Comparison of ENCODE assay signal across 21 cellular contexts in the genomic region with DNA sequence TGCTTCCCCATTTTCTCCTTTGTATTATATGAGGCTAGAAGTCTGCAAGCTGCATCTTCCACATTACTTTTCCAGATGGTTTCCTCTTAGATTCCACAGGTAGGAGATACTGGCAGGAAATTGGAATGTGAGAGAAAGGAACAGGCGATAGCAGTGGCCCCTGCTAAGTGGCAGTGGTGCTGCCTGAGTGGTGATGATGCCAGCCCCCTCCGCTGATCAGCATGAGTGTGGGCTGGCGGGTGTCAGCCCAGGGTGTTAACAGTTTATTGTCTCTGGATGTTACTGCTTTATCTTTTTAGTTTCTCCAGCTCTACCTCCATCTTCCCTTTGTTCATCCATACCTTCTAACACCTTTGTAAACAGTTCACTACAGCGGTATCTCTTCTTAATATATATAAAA. TPM values are rescaled to one million over a fixed set of nuclear protein-coding genes. Genes with fewer than 3 reads are reported as not detected.
A peak's percentile ranks its signal among the peaks of the same experiment; 100 is the strongest.
DNase-seq lines count a peak whose midpoint lies in the region; ATAC-seq, FAIRE-seq and TF ChIP-seq lines count a peak whose summit lies in the region.
"Had no signal": no experiment of that assay in that cellular context is flagged by ENCODE, and none has a peak within 500 bp of the region (broad histone marks: within the 10 kb centered on the region; RNA-seq: fewer than 3 reads in every experiment).

No MANE protein-coding gene starts in this region.

- H3K14ac ChIP-seq in trophoblast cell (ENCODE audit: low read length), result no peak overlapping the region

- peaks cover 3% of the 10 kb centered on the region for H3K79me1 ChIP-seq in trophoblast cell (ENCODE audit: low read length)

- H3K36me3 ChIP-seq in astrocyte (ENCODE audit: insufficient read depth, low read length), result no peaks in the 10 kb centered on the region
- H3K36me3 ChIP-seq in trophoblast cell (ENCODE audit: control insufficient read depth in 1 of 2, insufficient read depth in 2 of 2, low read length in 2 of 2), result no peaks in the 10 kb centered on the region
- H3K36me3 ChIP-seq: BLaER1 treated with 17β-estradiol and CSF1 and Interleukin-3, amounts not matched to agents 10 nM and 100 nM had no signal

- no peak overlapping the region for H2AK5ac ChIP-seq in trophoblast cell (ENCODE audit: low read length)

- no peak overlapping the region for H3K4ac ChIP-seq in trophoblast cell (ENCODE audit: low read depth, low read length)

- peaks cover 19% of the 10 kb centered on the region for H3K27me3 Mint-ChIP-seq in astrocyte (ENCODE audit: low read depth, unreplicated experiment)

- H3K18ac ChIP-seq in trophoblast cell (ENCODE audit: low read length), result no peak overlapping the region

- no peaks in the 10 kb centered on the region for H4K20me1 ChIP-seq in astrocyte (ENCODE audit: insufficient read depth, low read length)
- H4K20me1 ChIP-seq: BLaER1 treated with 17β-estradiol and CSF1 and Interleukin-3, amounts not matched to agents 10 nM and 100 nM had no signal

- intact Hi-C loops in right cardiac atrium (cut with DNase I) (no loop called here), left ventricle myocardium superior (cut with micrococcal nuclease) (no loop called here)

- no peak overlapping the region for H4K8ac ChIP-seq in trophoblast cell (ENCODE audit: low read depth, low read length)

- no peak overlapping the region for H3K23ac ChIP-seq in trophoblast cell (ENCODE audit: low read length)

- FAIRE-seq in astrocyte (lab: Jason Lieb, UNC), result no peak
- FAIRE-seq: A204.1, D721Med, G401.6, GM12891, GM19239 had no signal

- H2BK5ac ChIP-seq in trophoblast cell (ENCODE audit: low read depth, low read length, poor library complexity), result no peak overlapping the region

- H2AFZ ChIP-seq in astrocyte (ENCODE audit: low read depth, low read length) (no peak overlapping the region), trophoblast cell (ENCODE audit: insufficient read depth, low read length, poor library complexity) (no peak overlapping the region)

- peaks cover 20% of the 10 kb centered on the region for H3K4me1 Mint-ChIP-seq in astrocyte (ENCODE audit: low read depth, unreplicated experiment)

- H3K4me3 ChIP-seq in right cardiac atrium (ENCODE audit: low read length) (no peak overlapping the region), astrocyte (ENCODE audit: insufficient read depth, low read depth, low read length) (no peak overlapping the region), trophoblast cell (ENCODE audit: low read depth, low read length) (no peak overlapping the region)
- H3K4me3 ChIP-seq: BLaER1 treated with 17β-estradiol and CSF1 and Interleukin-3, amounts not matched to agents 10 nM and 100 nM had no signal

- H4K91ac ChIP-seq in trophoblast cell (ENCODE audit: low read depth, low read length), result no peak overlapping the region

- no peak for TF ChIP-seq CTCF in astrocyte (IDR thresholded peaks at IDR 0.05; ENCODE audit: insufficient read depth, low read depth, low read length)

- peak overlapping the region; percentile 44 for H2BK120ac ChIP-seq in trophoblast cell (ENCODE audit: insufficient read depth, low read length, poor library complexity)

- H3K27ac Mint-ChIP-seq in astrocyte (ENCODE audit: unreplicated experiment), result peak overlapping the region; percentile 42
- H3K27ac Mint-ChIP-seq: CD4-positive, alpha-beta T cell; CD8-positive, alpha-beta T cell had no signal

- H2BK12ac ChIP-seq in trophoblast cell (ENCODE audit: low read length), result peak overlapping the region; percentile 41

- H3K27ac ChIP-seq in right cardiac atrium (ENCODE audit: low read length) (no peak overlapping the region), astrocyte (ENCODE audit: low read depth, low read length) (no peak overlapping the region), trophoblast cell (ENCODE audit: low read depth, low read length) (no peak overlapping the region)
- H3K27ac ChIP-seq: BLaER1 treated with 17β-estradiol and CSF1 and Interleukin-3, amounts not matched to agents 10 nM and 100 nM; C4-2B had no signal

- DNase-seq in right cardiac atrium (peak in 2 of 3 donors; percentile 58 to 67), left ventricle myocardium superior (no peak), astrocyte (ENCODE audit: low read depth) (no peak), trophoblast cell (no peak), middle frontal gyrus (ENCODE audit: extremely low spot score, low spot score) (no peak)
- no peak for DNase-seq in activated CD8-positive, alpha-beta memory T cell treated with anti-CD3 and anti-CD28 coated beads for 24 hours
- DNase-seq: 8988T; ACHN; Caco-2; Calu3; CD4-positive, alpha-beta T cell; CD8-positive, alpha-beta T cell; DMS79 treated with DMSO at 0.1 percent for 48 hours; GF-D8 had no signal

- no peaks in the 10 kb centered on the region for H3K36me3 Mint-ChIP-seq in astrocyte (ENCODE audit: low read depth, unreplicated experiment)
- H3K36me3 Mint-ChIP-seq: CD8-positive, alpha-beta T cell had no signal

- H3K4me1 ChIP-seq in right cardiac atrium (ENCODE audit: control insufficient read depth, insufficient read depth, low read length) (peaks cover 9% of the 10 kb centered on the region), astrocyte (ENCODE audit: insufficient read depth, low read length) (no peaks in the 10 kb centered on the region), trophoblast cell (ENCODE audit: control insufficient read depth in 1 of 2, insufficient read depth in 2 of 2, low read length in 2 of 2) (peaks cover 0 to 3% of the 10 kb centered on the region in 2 experiments)

- H4K12ac ChIP-seq in trophoblast cell (ENCODE audit: low read depth, low read length), result no peak overlapping the region

- ATAC-seq in right cardiac atrium (peak; percentile 77 to 86), left ventricle myocardium superior (no peak)
- ATAC-seq: CD8-positive, alpha-beta T cell had no signal

- no peaks in the 10 kb centered on the region for H3K79me2 ChIP-seq in astrocyte (ENCODE audit: insufficient read depth, low read length)
- no peaks in the 10 kb centered on the region for H3K79me2 ChIP-seq in trophoblast cell (ENCODE audit: control insufficient read depth, insufficient read depth, low read length, poor library complexity)

- H3K4me2 ChIP-seq in astrocyte (ENCODE audit: low read length) (no peak overlapping the region), trophoblast cell (ENCODE audit: low read length) (no peak overlapping the region)
- H3K4me2 ChIP-seq: BLaER1 treated with 17β-estradiol and CSF1 and Interleukin-3, amounts not matched to agents 10 nM and 100 nM had no signal

- H3K4me3 Mint-ChIP-seq in astrocyte (ENCODE audit: unreplicated experiment), result no peak overlapping the region
- H3K4me3 Mint-ChIP-seq: CD4-positive, alpha-beta T cell; CD8-positive, alpha-beta T cell had no signal

- no peaks in the 10 kb centered on the region for H3K9me3 ChIP-seq in right cardiac atrium (ENCODE audit: control insufficient read depth, low read length)
- H3K9me3 ChIP-seq in astrocyte (ENCODE audit: insufficient read depth, low read depth, low read length), result no peaks in the 10 kb centered on the region
- no peaks in the 10 kb centered on the region for H3K9me3 ChIP-seq in trophoblast cell (ENCODE audit: insufficient read depth, low read depth, low read length)
- H3K9me3 ChIP-seq: BLaER1 treated with 17β-estradiol and CSF1 and Interleukin-3, amounts not matched to agents 10 nM and 100 nM; Caco-2 had no signal

- no peak overlapping the region for H3K9ac ChIP-seq in astrocyte (ENCODE audit: low read length)
- no peak overlapping the region for H3K9ac ChIP-seq in trophoblast cell (ENCODE audit: low read length)
- H3K9ac ChIP-seq: BLaER1 treated with 17β-estradiol and CSF1 and Interleukin-3, amounts not matched to agents 10 nM and 100 nM had no signal

- H3K27me3 ChIP-seq in right cardiac atrium (ENCODE audit: control insufficient read depth, insufficient read depth) (no peaks in the 10 kb centered on the region), astrocyte (ENCODE audit: insufficient read depth, low read length) (peaks cover 15% of the 10 kb centered on the region), trophoblast cell (ENCODE audit: insufficient read depth, low read length) (no peaks in the 10 kb centered on the region)
- H3K27me3 ChIP-seq: BLaER1 treated with 17β-estradiol and CSF1 and Interleukin-3, amounts not matched to agents 10 nM and 100 nM had no signal

- WGBS in right cardiac atrium, result 66% methylated on average over 4 of the region's 4 CpGs
- WGBS in trophoblast cell (ENCODE audit: extremely low coverage, insufficient coverage, insufficient read length), result no CpG with 5 or more reads among the region's 4 CpGs

- peaks cover 2% of the 10 kb centered on the region for H3K9me3 Mint-ChIP-seq in astrocyte (ENCODE audit: unreplicated experiment)
- H3K9me3 Mint-ChIP-seq: CD4-positive, alpha-beta T cell; CD8-positive, alpha-beta T cell had no signal

RNA-seq across cellular contexts. Expression of a gene that starts 13.2 kb away (rescaled TPM):
- total RNA-seq in right cardiac atrium, result 10 to 100 TPM; 35.8 to 71.2 (median 46.5) TPM
- 15.1 TPM for polyA plus RNA-seq in right cardiac atrium
- total RNA-seq in left ventricle myocardium superior, result 0.69 TPM
- total RNA-seq in astrocyte, result 0.18 and 0.22 TPM in 2 replicates
- polyA plus RNA-seq in trophoblast cell (2013), result 0.08 and 0.15 TPM in 2 replicates
- total RNA-seq: CD8-positive, alpha-beta T cell had no signal

Comparison
In these comparisons a context has a peak if more than half of its experiments do, and no peak if none do; other contexts are left out.
1. DNase-seq: peak in right cardiac atrium (2 of 3); none in left ventricle myocardium superior (single experiment), astrocyte (single experiment), trophoblast cell (0 of 2), middle frontal gyrus (single experiment) and activated CD8-positive, alpha-beta memory T cell treated with anti-CD3 and anti-CD28 coated beads for 24 hours (single experiment).
2. RNA of a gene that starts 13.2 kb away (total RNA-seq): 35.8 to 71.2 TPM in right cardiac atrium; 0.69 TPM in left ventricle myocardium superior (single experiment) and 0.18 to 0.22 TPM in astrocyte; every median in the first group is over 10 times any median in the second.